In genomic region chr14:39233680-39234326, GRCh38 we compare ENCODE assay signal across 8 cellular contexts. TPM values are rescaled to one million over a fixed set of nuclear protein-coding genes. Genes with fewer than 3 reads are reported as not detected.
A peak's percentile ranks its signal among the peaks of the same experiment; 100 is the strongest.
DNase-seq lines count a peak whose midpoint lies in the region.

Gene MIA2, plus strand, starts transcription at chr14:39233915. Its CDS starts 200 bp downstream, at chr14:39234115.

- peak within 1 kb of the TSS; percentile 80 for H3K27ac ChIP-seq in mesenchymal stem cell (ENCODE audit: low read length, poor library complexity, severe bottlenecking)

- H3K4me2 ChIP-seq in mesenchymal stem cell (ENCODE audit: low read length, poor library complexity, severe bottlenecking), result peak within 1 kb of the TSS; percentile 26

- POLR2A ChIA-PET in activated CD8-positive, alpha-beta memory T cell treated with anti-CD3 and anti-CD28 coated beads for 36 hours (lab: Charles Lee), result no interaction called here

- DNase-seq in activated CD8-positive, alpha-beta memory T cell treated with anti-CD3 and anti-CD28 coated beads, Interleukin-2, amount 50 U/mL, for 48 hours, result no peak
- DNase-seq in dermis blood vessel endothelial cell (no peak), mesenchymal stem cell (no peak), ureter (ENCODE audit: low spot score) (no peak), germinal center (ENCODE audit: low spot score) (no peak), glomerular visceral epithelial cell (ENCODE audit: extremely low spot score) (no peak), NCI-H82 treated with DMSO at 0.1 percent for 48 hours (lab: John Stamatoyannopoulos, UW; ENCODE audit: unreplicated experiment) (no peak)

- peaks cover 5% of the 10 kb centered on the region for H3K4me1 ChIP-seq in mesenchymal stem cell (ENCODE audit: control insufficient read depth, insufficient read depth, low read depth, low read length)

- no peak within 1 kb of the TSS for H3K23ac ChIP-seq in mesenchymal stem cell (ENCODE audit: low read length in 2 of 2)

- H2BK120ac ChIP-seq in mesenchymal stem cell (ENCODE audit: low read depth, low read length), result no peak within 1 kb of the TSS

- H3K79me1 ChIP-seq in mesenchymal stem cell (replicated peaks; ENCODE audit: low read length, poor library complexity, severe bottlenecking), result peaks cover 3% of the 10 kb centered on the region

- no peak within 1 kb of the TSS for H2AK5ac ChIP-seq in mesenchymal stem cell (ENCODE audit: low read length, severe bottlenecking)

- no peak within 1 kb of the TSS for H3K18ac ChIP-seq in mesenchymal stem cell (ENCODE audit: low read depth in 1 of 2, low read length in 2 of 2)

- no peak within 1 kb of the TSS for H4K91ac ChIP-seq in mesenchymal stem cell (ENCODE audit: low read length)

- H2BK5ac ChIP-seq in mesenchymal stem cell (ENCODE audit: low read depth, low read length, poor library complexity, severe bottlenecking), result no peak within 1 kb of the TSS

- peaks cover 0 to 3% of the 10 kb centered on the region in 2 experiments for H3K36me3 ChIP-seq in mesenchymal stem cell (ENCODE audit: control insufficient read depth in 1 of 2, insufficient read depth in 2 of 2, low read depth in 1 of 2, low read length in 2 of 2)

- H2BK15ac ChIP-seq in mesenchymal stem cell (ENCODE audit: low read depth, poor library complexity, severe bottlenecking), result no peak within 1 kb of the TSS

- no peak within 1 kb of the TSS for H3K4ac ChIP-seq in mesenchymal stem cell (ENCODE audit: low read depth in 1 of 2, low read length in 2 of 2)

- no peak within 1 kb of the TSS for H3K14ac ChIP-seq in mesenchymal stem cell (ENCODE audit: low read length in 2 of 2)

- H3K27me3 ChIP-seq in mesenchymal stem cell (ENCODE audit: control insufficient read depth in 1 of 2, insufficient read depth in 1 of 2, low read length in 2 of 2), result no peaks in the 10 kb centered on the region

- WGBS in mesenchymal stem cell, result 99% methylated on average over 5 of the region's 7 CpGs

- H3K4me3 ChIP-seq in mesenchymal stem cell (ENCODE audit: insufficient read depth in 1 of 2, low read depth in 1 of 2, low read length in 2 of 2), result peak within 1 kb of the TSS in 1 of 2 experiments; percentile 20

- H3K9ac ChIP-seq in mesenchymal stem cell (ENCODE audit: low read length), result peak within 1 kb of the TSS; percentile 82

- H3K9me3 ChIP-seq in mesenchymal stem cell (ENCODE audit: control insufficient read depth, low read length), result no peaks in the 10 kb centered on the region

- no peak within 1 kb of the TSS for H4K8ac ChIP-seq in mesenchymal stem cell (ENCODE audit: low read length)

- H2AFZ ChIP-seq in mesenchymal stem cell (ENCODE audit: low read depth, low read length), result no peak within 1 kb of the TSS

- CTCF ChIA-PET in activated CD8-positive, alpha-beta memory T cell treated with anti-CD3 and anti-CD28 coated beads for 36 hours (lab: Charles Lee), result no interaction called here

- no peak within 1 kb of the TSS for H2BK12ac ChIP-seq in mesenchymal stem cell (ENCODE audit: low read length in 2 of 2)

RNA-seq across cellular contexts. Expression of gene MIA2, which starts in this region (rescaled TPM):
- total RNA-seq in activated CD8-positive, alpha-beta memory T cell treated with anti-CD3 and anti-CD28 coated beads for 36 hours, result 10 to 100 TPM; 19.2 to 19.5 TPM
- 21.2 and 24.7 TPM in 2 replicates for total RNA-seq in dermis blood vessel endothelial cell
- polyA plus RNA-seq in mesenchymal stem cell (2013, experiment 1 of 2), result 12.3 TPM
- 12.6 TPM for polyA plus RNA-seq in mesenchymal stem cell (2013, experiment 2 of 2)
- 29.5 TPM for total RNA-seq in ureter
